8 cellular contexts compared by ENCODE assay signal in genomic region chr10:43229208-43230061, GRCh38. TPM values are rescaled to one million over a fixed set of nuclear protein-coding genes. Genes with fewer than 3 reads are reported as not detected.
A peak's percentile ranks its signal among the peaks of the same experiment; 100 is the strongest.
DNase-seq lines count a peak whose midpoint lies in the region; ATAC-seq and TF ChIP-seq lines count a peak whose summit lies in the region.

No MANE protein-coding gene starts in this region.

- no peaks in the 10 kb centered on the region for H3K4me1 ChIP-seq in mesodermal cell (ENCODE audit: control insufficient read depth, insufficient read depth, low read length, poor library complexity, severe bottlenecking)
- H3K4me1 ChIP-seq in transverse colon: peaks cover 0 to 12% (median 11%) of the 10 kb centered on the region in 4 donors

- H3K36me3 ChIP-seq in mesodermal cell (ENCODE audit: control insufficient read depth, insufficient read depth, low read length) (no peaks in the 10 kb centered on the region), transverse colon (no peaks in the 10 kb centered on the region)

- peak overlapping the region; percentile 28 for H3K4me3 ChIP-seq in mesodermal cell (ENCODE audit: extremely low read depth, insufficient read depth, low read length, poor library complexity, severe bottlenecking)
- peak overlapping the region in 3 of 4 donors; percentile 22 to 51 (median 40) for H3K4me3 ChIP-seq in transverse colon

- no peaks in the 10 kb centered on the region for H3K9me3 Mint-ChIP-seq in central memory CD8-positive, alpha-beta T cell

- no peak overlapping the region for H3K27ac ChIP-seq in mesodermal cell (ENCODE audit: low read depth, low read length, severe bottlenecking)
- H3K27ac ChIP-seq in transverse colon: no peak overlapping the region

- DNase-seq in ACHN: peak; percentile 20
- DNase-seq in T-helper 2 cell: peak in 4 of 5 experiments; percentile 15 to 69 (median 34)
- DNase-seq in central memory CD8-positive, alpha-beta T cell (ENCODE audit: low spot score in 2 of 2): peak in 1 of 2 donors; percentile 55
- peak; percentile 24 for DNase-seq in transverse colon
- DNase-seq in SW 1271 (lab: John Stamatoyannopoulos, UW): no peak
- no peak for DNase-seq in medulla oblongata (ENCODE audit: extremely low spot score)
- DNase-seq in foreskin melanocyte: no peak

- TF ChIP-seq POLR2A in transverse colon (IDR thresholded peaks at IDR 0.05): no peak

- TF ChIP-seq CTCF in transverse colon (IDR thresholded peaks at IDR 0.05): no peak

- 1% methylated on average over 81 to 92 of the region's 99 CpGs for WGBS in mesodermal cell (ENCODE audit: insufficient coverage in 2 of 2), 2 experiments
- 1% methylated on average over 14 of the region's 99 CpGs; no CpG with 5 or more reads in 1 of the 2 donors for WGBS in transverse colon (ENCODE audit: low coverage in 1 of 2), 2 donors

- H3K27me3 Mint-ChIP-seq in central memory CD8-positive, alpha-beta T cell: no peaks in the 10 kb centered on the region

- H3K4me1 Mint-ChIP-seq in central memory CD8-positive, alpha-beta T cell: peaks cover 71% of the 10 kb centered on the region

- H3K27me3 ChIP-seq in transverse colon: peaks cover 37% of the 10 kb centered on the region

- in situ Hi-C loops in ACHN (cut with HindIII; ENCODE audit: low pct_ligation_motif_present, low pct_unique_long_range_greater_than_20kb, low sequenced_read_pairs): no loop called here
- in situ Hi-C loops in transverse colon (cut with MboI; ENCODE audit: low pct_ligation_motif_present in 1 of 4, low pct_unique_long_range_greater_than_20kb in 1 of 4, low sequenced_read_pairs in 3 of 4): no loop called here

- peaks cover 10% of the 10 kb centered on the region for H3K36me3 Mint-ChIP-seq in central memory CD8-positive, alpha-beta T cell (ENCODE audit: insufficient read depth)

- intact Hi-C loops in transverse colon (cut with DNase I; ENCODE audit: low total_unique reads): no loop called here

- peak; percentile 60 for ATAC-seq in central memory CD8-positive, alpha-beta T cell (replicated peaks; ENCODE audit: extremely low read depth, poor library complexity, severe bottlenecking)

- no peak for TF ChIP-seq EP300 in transverse colon (IDR thresholded peaks at IDR 0.05; ENCODE audit: low read depth)

- H3K4me3 Mint-ChIP-seq in central memory CD8-positive, alpha-beta T cell: peak overlapping the region; percentile 87

- H3K9me3 ChIP-seq in mesodermal cell (ENCODE audit: control insufficient read depth, low read length): no peaks in the 10 kb centered on the region
- no peaks in the 10 kb centered on the region for H3K9me3 ChIP-seq in transverse colon

- peak overlapping the region; percentile 78 for H3K27ac Mint-ChIP-seq in central memory CD8-positive, alpha-beta T cell (ENCODE audit: low read depth)

RNA-seq across cellular contexts. Expression of gene RASGEF1A, which starts 37.4 kb away (rescaled TPM):
- 6.6 TPM for polyA plus RNA-seq in mesodermal cell (2013, experiment 1 of 2)
- polyA plus RNA-seq in mesodermal cell (2013, experiment 2 of 2): 5.3 TPM
- total RNA-seq in transverse colon: 1 to 10 TPM in 1 of 4 donors, under 1 TPM in 1, not detected in 2; 0.41 to 2.5 TPM

Comparison
In these comparisons a context has a peak if more than half of its experiments do, and no peak if none do; other contexts are left out.
1. DNase-seq: peak in ACHN (single experiment), T-helper 2 cell (4 of 5) and transverse colon (single experiment); none in SW 1271 (0 of 2), medulla oblongata (single experiment) and foreskin melanocyte (single experiment).